In genomic region chr7:114422478-114423217, GRCh38 we compare ENCODE assay signal across 9 cellular contexts. TPM values are rescaled to one million over a fixed set of nuclear protein-coding genes. Genes with fewer than 3 reads are reported as not detected.
DNase-seq lines count a peak whose midpoint lies in the region; ATAC-seq and TF ChIP-seq lines count a peak whose summit lies in the region.
"Had no signal": no experiment of that assay in that cellular context is flagged by ENCODE, and none has a peak within 500 bp of the region (broad histone marks: within the 10 kb centered on the region; RNA-seq: fewer than 3 reads in every experiment).

No MANE protein-coding gene starts in this region.

- H3K27ac Mint-ChIP-seq in nephron progenitor cell = no peak overlapping the region
- H3K27ac Mint-ChIP-seq: naive B cell had no signal

- TF ChIP-seq CTCF in GM10266 (IDR thresholded peaks at IDR 0.05; ENCODE audit: control insufficient read depth, insufficient read depth, low read depth, missing control alignments) = peak; percentile 12
- peak; percentile 36 for TF ChIP-seq CTCF in astrocyte of the spinal cord (IDR thresholded peaks at IDR 0.05; ENCODE audit: low read depth, low read length)
- TF ChIP-seq CTCF in nephron progenitor cell (IDR thresholded peaks at IDR 0.05) = peak; percentile 41
- TF ChIP-seq CTCF in lower lobe of right lung (IDR thresholded peaks at IDR 0.05) = no peak

- no peaks in the 10 kb centered on the region for H3K9me3 Mint-ChIP-seq in nephron progenitor cell

- no peak for ATAC-seq in lower lobe of right lung
- ATAC-seq in GM21360 (IDR thresholded peaks at IDR 0.05; ENCODE audit: unreplicated experiment) = no peak

- no peaks in the 10 kb centered on the region for H3K27me3 Mint-ChIP-seq in nephron progenitor cell (ENCODE audit: low read depth, poor library complexity)
- H3K27me3 Mint-ChIP-seq: naive B cell had no signal

- H3K36me3 ChIP-seq in lower lobe of right lung = no peaks in the 10 kb centered on the region

- H3K4me3 Mint-ChIP-seq in nephron progenitor cell = no peak overlapping the region
- H3K4me3 Mint-ChIP-seq: naive B cell had no signal

- H3K27ac ChIP-seq in lower lobe of right lung = no peak overlapping the region

- intact Hi-C loops in lower lobe of right lung (cut with DNase I) = no loop called here

- H3K4me1 Mint-ChIP-seq in nephron progenitor cell = peaks cover 12% of the 10 kb centered on the region
- H3K4me1 Mint-ChIP-seq: naive B cell had no signal

- H3K4me1 ChIP-seq in lower lobe of right lung = no peaks in the 10 kb centered on the region

- no peaks in the 10 kb centered on the region for H3K9me3 ChIP-seq in lower lobe of right lung

- no peak for DNase-seq in GM10266 (ENCODE audit: extremely low spot score)
- peak; percentile 23 to 34 for DNase-seq in Kasumi-1 (lab: John Stamatoyannopoulos, UW)
- no peak for DNase-seq in astrocyte of the spinal cord (ENCODE audit: low read depth, low spot score)
- no peak for DNase-seq in nephron progenitor cell
- DNase-seq in NCI-H1694 (lab: John Stamatoyannopoulos, UW) = no peak
- DNase-seq in lower lobe of right lung = no peak
- DNase-seq in CD1c-positive myeloid dendritic cell (ENCODE audit: extremely low spot score) = no peak
- DNase-seq: naive B cell had no signal

- no peak overlapping the region for H3K4me3 ChIP-seq in astrocyte of the spinal cord (ENCODE audit: low read depth, low read length)
- no peak overlapping the region for H3K4me3 ChIP-seq in lower lobe of right lung

- no peaks in the 10 kb centered on the region for H3K36me3 Mint-ChIP-seq in nephron progenitor cell (ENCODE audit: low read depth)
- H3K36me3 Mint-ChIP-seq: naive B cell had no signal

- in situ Hi-C loops in astrocyte of the spinal cord (cut with HindIII; ENCODE audit: low sequenced_read_pairs) = no loop called here

- H3K27me3 ChIP-seq in lower lobe of right lung (ENCODE audit: low read depth) = no peaks in the 10 kb centered on the region

RNA-seq across cellular contexts. Expression of gene FOXP2, which starts 8.0 kb away (rescaled TPM):
- total RNA-seq in lower lobe of right lung = 10.1 TPM

Comparison
In these comparisons a context has a peak if more than half of its experiments do, and no peak if none do; other contexts are left out.
1. DNase-seq: peak in Kasumi-1 (2 of 2); none in GM10266 (single experiment), astrocyte of the spinal cord (single experiment), nephron progenitor cell (single experiment), NCI-H1694 (single experiment), lower lobe of right lung (single experiment) and CD1c-positive myeloid dendritic cell (single experiment).